ENCODE assay signal across 10 cellular contexts in the genomic region with DNA sequence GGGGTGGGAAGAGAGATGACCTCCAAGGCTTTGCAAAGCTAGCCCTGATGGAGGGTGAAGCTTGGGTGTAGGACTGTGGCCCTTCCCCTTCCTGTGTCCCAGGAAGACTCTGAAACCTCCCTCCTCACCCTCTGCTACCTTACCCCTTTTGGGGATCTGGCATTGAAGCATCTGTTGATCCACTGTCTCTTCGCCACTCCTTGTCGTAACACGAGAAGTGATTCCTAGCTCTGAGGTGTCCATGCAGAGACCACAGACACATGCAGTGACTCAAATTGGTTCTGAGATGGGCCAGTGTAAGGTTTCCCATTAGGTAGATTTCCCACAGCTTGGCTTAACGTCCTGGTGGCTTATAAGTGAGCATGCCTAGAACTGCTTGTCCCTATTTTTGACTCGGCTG.
DNase-seq lines count a peak whose midpoint lies in the region; ATAC-seq, FAIRE-seq and TF ChIP-seq lines count a peak whose summit lies in the region.
"Had no signal": no experiment of that assay in that cellular context is flagged by ENCODE, and none has a peak within 500 bp of the region (broad histone marks: within the 10 kb centered on the region; RNA-seq: fewer than 3 reads in every experiment).

No MANE protein-coding gene starts in this region.

- H4K20me1 ChIP-seq in keratinocyte (ENCODE audit: control insufficient read depth, extremely low read depth, insufficient read depth, low read length), result no peaks in the 10 kb centered on the region

- H3K9me1 ChIP-seq in keratinocyte (ENCODE audit: control insufficient read depth, extremely low read depth, insufficient read depth, low read length), result no peaks in the 10 kb centered on the region

- dilution Hi-C loops in keratinocyte (cut with MboI; ENCODE audit: extremely low pct_ligation_motif_present, low sequenced_read_pairs), result no loop called here

- peak overlapping the region; percentile 64 for H3K4me3 Mint-ChIP-seq in activated naive CD8-positive, alpha-beta T cell treated with anti-CD3 and anti-CD28 coated beads, Interleukin-2, amount 10 ng/mL, durations not matched to agents 7 days and 5 days

- no peak overlapping the region for H2AFZ ChIP-seq in keratinocyte (ENCODE audit: control insufficient read depth, low read length)

- peaks cover 15% of the 10 kb centered on the region for H3K4me1 ChIP-seq in HEK293 (ENCODE audit: control insufficient read depth, insufficient read depth, low read length)
- H3K4me1 ChIP-seq in keratinocyte (ENCODE audit: control insufficient read depth, extremely low read depth, insufficient read depth, low read length), result peaks cover 51% of the 10 kb centered on the region
- peaks cover 41 to 53% of the 10 kb centered on the region in 2 donors for H3K4me1 ChIP-seq in small intestine (ENCODE audit: control insufficient read depth in 2 of 2, insufficient read depth in 1 of 2, low read depth in 1 of 2, low read length in 1 of 2)

- no peaks in the 10 kb centered on the region for H3K9me3 Mint-ChIP-seq in activated naive CD8-positive, alpha-beta T cell treated with anti-CD3 and anti-CD28 coated beads, Interleukin-2, amount 10 ng/mL, durations not matched to agents 7 days and 5 days

- H3K9me3 ChIP-seq in HEK293 (ENCODE audit: control insufficient read depth, insufficient read depth, low read depth, low read length), result no peaks in the 10 kb centered on the region
- no peaks in the 10 kb centered on the region for H3K9me3 ChIP-seq in keratinocyte (ENCODE audit: control insufficient read depth, low read depth, low read length)
- H3K9me3 ChIP-seq in small intestine (ENCODE audit: control insufficient read depth, low read depth), result no peaks in the 10 kb centered on the region

- H3K4me2 ChIP-seq in keratinocyte (ENCODE audit: control insufficient read depth, extremely low read depth, insufficient read depth, low read depth, low read length), result peak overlapping the region; percentile 64

- ATAC-seq in activated naive CD8-positive, alpha-beta T cell treated with anti-CD3 and anti-CD28 coated beads, Interleukin-2, amount 10 ng/mL, durations not matched to agents 7 days and 5 days (ENCODE audit: low read depth), result no peak
- ATAC-seq in GM18517 (IDR thresholded peaks at IDR 0.05; ENCODE audit: unreplicated experiment), result no peak

- POLR2A ChIA-PET in HEK293 (lab: Yijun Ruan, JAX), result interaction anchor here (1.3 to 2.0 kb wide), 2 partner anchors 8 to 100 kb away, joined by 4 to 8 read pairs; no protein-coding TSS in a partner anchor
- POLR2A ChIA-PET in activated naive CD8-positive, alpha-beta T cell treated with anti-CD3 and anti-CD28 coated beads, Interleukin-2, amount 10 ng/mL, durations not matched to agents 7 days and 5 days (lab: Charles Lee), result interaction anchor here (0.8 to 3.3 kb wide), 3 partner anchors 11 to 99 kb away, joined by 4 to 18 read pairs (median 5); no protein-coding TSS in a partner anchor

- H3K27me3 ChIP-seq in keratinocyte (ENCODE audit: control insufficient read depth, extremely low read depth, insufficient read depth, low read length) (peaks cover 36% of the 10 kb centered on the region), small intestine (ENCODE audit: control insufficient read depth in 2 of 2, insufficient read depth in 2 of 2, low read length in 2 of 2) (no peaks in the 10 kb centered on the region)

- TF ChIP-seq CTCF in HEK293 (tag by site-specific recombination; IDR thresholded peaks at IDR 0.05) (no peak), keratinocyte (optimal IDR thresholded peaks at IDR 0.05 in 1 of 3, IDR thresholded peaks at IDR 0.05 in 1 of 3, conservative IDR thresholded peaks at IDR 0.05 in 1 of 3; ENCODE audit: extremely low read depth in 1 of 3, insufficient read depth in 2 of 3, low read length in 3 of 3) (no peak)

- no peaks in the 10 kb centered on the region for H3K27me3 Mint-ChIP-seq in activated naive CD8-positive, alpha-beta T cell treated with anti-CD3 and anti-CD28 coated beads, Interleukin-2, amount 10 ng/mL, durations not matched to agents 7 days and 5 days

- H3K27ac ChIP-seq in HEK293 (ENCODE audit: extremely low read depth, low read depth, low read length) (no peak overlapping the region), keratinocyte (ENCODE audit: control insufficient read depth, insufficient read depth, low read length) (peak overlapping the region; percentile 45), small intestine (ENCODE audit: low read depth in 1 of 2, low read length in 1 of 2) (peak overlapping the region; percentile 80 to 95)

- FAIRE-seq in keratinocyte (lab: Jason Lieb, UNC), result peak; percentile 81
- no peak for FAIRE-seq in small intestine (lab: Jason Lieb, UNC)

- H3K9ac ChIP-seq in keratinocyte (ENCODE audit: control insufficient read depth, extremely low read depth, insufficient read depth, low read length), result peak overlapping the region; percentile 29

- peaks cover 9% of the 10 kb centered on the region for H3K36me3 Mint-ChIP-seq in activated naive CD8-positive, alpha-beta T cell treated with anti-CD3 and anti-CD28 coated beads, Interleukin-2, amount 10 ng/mL, durations not matched to agents 7 days and 5 days

- H3K4me1 Mint-ChIP-seq in activated naive CD8-positive, alpha-beta T cell treated with anti-CD3 and anti-CD28 coated beads, Interleukin-2, amount 10 ng/mL, durations not matched to agents 7 days and 5 days, result peaks cover 49% of the 10 kb centered on the region

- H3K27ac Mint-ChIP-seq in activated naive CD8-positive, alpha-beta T cell treated with anti-CD3 and anti-CD28 coated beads, Interleukin-2, amount 10 ng/mL, durations not matched to agents 7 days and 5 days, result peak overlapping the region; percentile 88

- 86 to 93% (median 90%) methylated on average over 5 of the region's 5 CpGs for WGBS in small intestine, 3 donors

- CTCF ChIA-PET in HEK293 (lab: Yijun Ruan, JAX), result interaction anchor here (0.7 to 3.2 kb wide), 4 partner anchors 20 to 135 kb away, joined by 3 to 17 read pairs (median 4); no protein-coding TSS in a partner anchor

- H3K4me3 ChIP-seq in HEK293 (ENCODE audit: low read depth, low read length) (no peak overlapping the region), keratinocyte (ENCODE audit: control insufficient read depth in 2 of 3, extremely low read depth in 1 of 3, insufficient read depth in 2 of 3, low read depth in 1 of 3, low read length in 3 of 3) (no peak overlapping the region), small intestine (ENCODE audit: low read depth in 1 of 2, low read length in 2 of 2) (no peak overlapping the region)

- no peaks in the 10 kb centered on the region for H3K79me2 ChIP-seq in keratinocyte (ENCODE audit: control insufficient read depth, insufficient read depth, low read length)

- H3K36me3 ChIP-seq in HEK293 (ENCODE audit: control insufficient read depth in 2 of 2, insufficient read depth in 1 of 2, low read length in 2 of 2) (peaks cover 0 to 5% of the 10 kb centered on the region in 2 experiments; a peak in 1 of 3 replicates), keratinocyte (ENCODE audit: control insufficient read depth in 2 of 2, extremely low read depth in 1 of 2, insufficient read depth in 2 of 2, low read length in 2 of 2) (no peaks in the 10 kb centered on the region), small intestine (ENCODE audit: control insufficient read depth in 2 of 2, insufficient read depth in 2 of 2, low read length in 2 of 2) (peaks cover 0 to 2% of the 10 kb centered on the region in 2 donors)

- DNase-seq in activated naive CD8-positive, alpha-beta T cell treated with anti-CD3 and anti-CD28 coated beads, Interleukin-2, amount 10 ng/mL, durations not matched to agents 7 days and 5 days, result no peak
- DNase-seq in keratinocyte (ENCODE audit: low read depth, low spot score) (peak; percentile 66), small intestine (no peak), medulla oblongata (ENCODE audit: extremely low spot score) (no peak), HuH-7 (ENCODE audit: low spot score) (no peak)
- no peak for DNase-seq in stimulated activated CD4-positive, alpha-beta T cell treated with anti-CD3 and anti-CD28 coated beads, Interleukin-4, amount 100 ng/mL, for 1 hour
- DNase-seq: activated effector memory CD4-positive, alpha-beta T cell treated with anti-CD3 and anti-CD28 coated beads, Interleukin-2, amount 50 U/mL, for 16 hours; GOT3 had no signal

TF ChIP-seq in HEK293, 187 proteins besides CTCF, POLR2A, EP300 and RAD21:
- 0 out of 2 replicates have a peak, but pooled peaks have one; percentile 16 for TF ChIP-seq SCRT2 (tag by site-specific recombination; IDR thresholded peaks at IDR 0.05)
- peak; percentile 62 for TF ChIP-seq ZIC2 (tag by site-specific recombination; IDR thresholded peaks at IDR 0.05)
- TF ChIP-seq ZEB2 (tag by site-specific recombination; IDR thresholded peaks at IDR 0.05), result no peak
- TF ChIP-seq ZNF660 (tag by site-specific recombination; IDR thresholded peaks at IDR 0.05), result no peak
- no peak for TF ChIP-seq ZNF701 (tag by site-specific recombination; IDR thresholded peaks at IDR 0.05)
- TF ChIP-seq, protein P1, sequence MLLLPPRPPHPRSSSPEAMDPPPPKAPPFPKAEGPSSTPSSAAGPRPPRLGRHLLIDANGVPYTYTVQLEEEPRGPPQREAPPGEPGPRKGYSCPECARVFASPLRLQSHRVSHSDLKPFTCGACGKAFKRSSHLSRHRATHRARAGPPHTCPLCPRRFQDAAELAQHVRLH (tag by site-specific recombination; IDR thresholded peaks at IDR 0.05), result no peak
- peak; percentile 31 for TF ChIP-seq GLIS1 (tag by site-specific recombination; IDR thresholded peaks at IDR 0.05)
- TF ChIP-seq OSR2 (tag by site-specific recombination; IDR thresholded peaks at IDR 0.05), result no peak
- TF ChIP-seq, protein P2, sequence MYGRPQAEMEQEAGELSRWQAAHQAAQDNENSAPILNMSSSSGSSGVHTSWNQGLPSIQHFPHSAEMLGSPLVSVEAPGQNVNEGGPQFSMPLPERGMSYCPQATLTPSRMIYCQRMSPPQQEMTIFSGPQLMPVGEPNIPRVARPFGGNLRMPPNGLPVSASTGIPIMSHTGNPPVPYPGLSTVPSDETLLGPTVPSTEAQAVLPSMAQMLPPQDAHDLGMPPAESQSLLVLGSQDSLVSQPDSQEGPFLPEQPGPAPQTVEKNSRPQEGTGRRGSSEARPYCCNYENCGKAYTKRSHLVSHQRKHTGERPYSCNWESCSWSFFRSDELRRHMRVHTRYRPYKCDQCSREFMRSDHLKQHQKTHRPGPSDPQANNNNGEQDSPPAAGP (tag by site-specific recombination; IDR thresholded peaks at IDR 0.05), result peak; percentile 37; the same call in 1 of the 2 replicates
- no peak for TF ChIP-seq RBAK (tag by site-specific recombination; IDR thresholded peaks at IDR 0.05)
- TF ChIP-seq SP7 (tag by site-specific recombination; IDR thresholded peaks at IDR 0.05), result no peak
